ENCODE assay signal across 1 cellular context in the genomic region with DNA sequence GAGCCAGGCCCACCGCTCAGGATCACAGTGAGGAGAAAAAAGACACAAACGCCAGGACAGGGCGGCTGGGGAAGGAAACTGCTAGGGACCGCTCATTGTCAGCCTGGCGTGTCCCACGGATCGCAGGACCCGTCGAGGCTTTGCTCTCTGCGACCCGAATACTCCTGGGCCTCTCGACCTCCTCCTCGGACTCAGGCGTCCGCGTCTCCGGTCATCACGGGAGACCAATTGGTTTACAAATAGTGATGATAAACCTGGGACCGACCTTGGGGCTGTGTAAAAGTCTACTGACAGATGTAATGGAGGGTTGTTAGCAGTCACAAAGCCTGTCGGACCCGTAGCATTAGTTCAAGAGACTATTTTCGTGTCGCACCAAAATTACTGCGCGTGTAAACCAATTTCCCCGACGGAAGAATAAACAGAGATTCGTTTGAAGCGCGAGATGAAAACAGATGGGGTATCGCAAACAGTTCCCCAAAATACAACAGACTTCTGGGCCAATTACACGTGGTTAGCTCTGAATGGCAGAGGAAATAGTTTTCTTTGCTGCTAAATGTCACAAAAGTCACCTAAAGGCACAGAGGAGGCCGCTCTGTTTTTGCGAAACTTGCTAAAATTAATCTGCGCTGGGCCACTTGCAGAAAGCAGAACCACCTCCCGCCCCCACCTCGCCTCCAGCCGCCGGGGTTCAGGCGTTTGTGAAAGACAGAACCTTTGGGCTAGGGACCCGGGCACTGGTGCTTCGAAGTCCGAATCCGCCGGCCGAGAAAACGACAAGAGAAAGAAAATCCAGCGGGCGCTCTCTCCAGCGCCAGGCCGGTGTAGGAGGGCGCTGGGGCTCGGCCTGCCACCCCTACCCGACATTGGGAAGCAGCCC.
A peak's percentile ranks its signal among the peaks of the same experiment; 100 is the strongest.
TF ChIP-seq lines count a peak whose summit lies in the region.

No MANE protein-coding gene starts in this region.

TF ChIP-seq in H1, 55 proteins besides CTCF, POLR2A, EP300 and RAD21:
- TF ChIP-seq JUND (IDR thresholded peaks at IDR 0.05; ENCODE audit: low read length) (no peak), RNF2 (IDR thresholded peaks at IDR 0.05; ENCODE audit: borderline replicate concordance, low read depth, low read length, missing control alignments, poor library complexity, severe bottlenecking) (peak; percentile 16)
